Comparison of ENCODE assay signal across 1 cellular context in genomic region chr2:144516981-144517824, GRCh38.
TF ChIP-seq lines count a peak whose summit lies in the region.

No MANE protein-coding gene starts in this region.

TF ChIP-seq in GM23338, 12 proteins besides CTCF, POLR2A, EP300 and RAD21 (continued from another document):
- no peak for TF ChIP-seq ZNF462 (CRISPR knock-in tag; IDR thresholded peaks at IDR 0.05)
